Comparison of ENCODE assay signal across 1 cellular context in the genomic region with DNA sequence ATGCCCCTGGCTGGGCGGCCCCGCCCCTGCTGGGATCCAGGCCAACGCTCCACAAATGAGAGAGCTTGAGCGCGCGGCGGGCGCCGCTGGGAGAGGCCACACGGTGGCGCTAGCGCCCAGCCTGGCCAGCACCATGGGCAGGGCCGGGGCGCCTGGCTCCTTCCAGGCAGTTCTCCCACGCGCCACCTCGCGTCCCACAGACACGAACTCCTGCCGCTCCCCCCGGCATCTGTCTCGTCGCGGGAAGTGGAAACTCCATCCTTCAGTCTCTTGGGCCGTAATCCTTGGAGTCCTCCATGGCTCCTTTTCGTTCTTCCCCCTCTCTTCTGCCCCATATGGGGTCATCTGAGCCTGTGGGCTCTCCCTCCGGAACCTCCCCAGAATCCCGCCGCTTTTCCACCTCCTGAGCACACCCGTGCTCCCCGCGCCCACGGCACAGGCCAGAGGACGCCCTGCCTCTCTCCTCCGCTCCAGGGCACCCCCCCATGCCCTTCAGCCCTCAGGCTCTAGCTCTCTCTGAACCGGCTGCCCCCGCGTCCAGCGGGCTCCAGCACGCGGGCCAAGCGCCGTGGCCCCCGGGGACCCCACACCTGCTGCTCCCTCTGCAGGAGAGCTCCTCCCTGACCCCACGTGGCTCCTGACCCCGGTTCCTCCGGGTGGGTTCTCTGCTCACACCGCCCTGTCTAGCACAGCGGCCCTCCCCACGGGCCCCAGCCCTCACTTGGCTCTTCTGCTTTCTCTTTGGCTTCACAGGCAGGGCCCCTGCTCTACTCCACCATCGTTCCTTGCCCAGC.
TF ChIP-seq lines count a peak whose summit lies in the region.

No MANE protein-coding gene starts in this region.

TF ChIP-seq in WTC11, 78 proteins besides CTCF, POLR2A, EP300 and RAD21 (continued from another document):
- TF ChIP-seq, protein P1, sequence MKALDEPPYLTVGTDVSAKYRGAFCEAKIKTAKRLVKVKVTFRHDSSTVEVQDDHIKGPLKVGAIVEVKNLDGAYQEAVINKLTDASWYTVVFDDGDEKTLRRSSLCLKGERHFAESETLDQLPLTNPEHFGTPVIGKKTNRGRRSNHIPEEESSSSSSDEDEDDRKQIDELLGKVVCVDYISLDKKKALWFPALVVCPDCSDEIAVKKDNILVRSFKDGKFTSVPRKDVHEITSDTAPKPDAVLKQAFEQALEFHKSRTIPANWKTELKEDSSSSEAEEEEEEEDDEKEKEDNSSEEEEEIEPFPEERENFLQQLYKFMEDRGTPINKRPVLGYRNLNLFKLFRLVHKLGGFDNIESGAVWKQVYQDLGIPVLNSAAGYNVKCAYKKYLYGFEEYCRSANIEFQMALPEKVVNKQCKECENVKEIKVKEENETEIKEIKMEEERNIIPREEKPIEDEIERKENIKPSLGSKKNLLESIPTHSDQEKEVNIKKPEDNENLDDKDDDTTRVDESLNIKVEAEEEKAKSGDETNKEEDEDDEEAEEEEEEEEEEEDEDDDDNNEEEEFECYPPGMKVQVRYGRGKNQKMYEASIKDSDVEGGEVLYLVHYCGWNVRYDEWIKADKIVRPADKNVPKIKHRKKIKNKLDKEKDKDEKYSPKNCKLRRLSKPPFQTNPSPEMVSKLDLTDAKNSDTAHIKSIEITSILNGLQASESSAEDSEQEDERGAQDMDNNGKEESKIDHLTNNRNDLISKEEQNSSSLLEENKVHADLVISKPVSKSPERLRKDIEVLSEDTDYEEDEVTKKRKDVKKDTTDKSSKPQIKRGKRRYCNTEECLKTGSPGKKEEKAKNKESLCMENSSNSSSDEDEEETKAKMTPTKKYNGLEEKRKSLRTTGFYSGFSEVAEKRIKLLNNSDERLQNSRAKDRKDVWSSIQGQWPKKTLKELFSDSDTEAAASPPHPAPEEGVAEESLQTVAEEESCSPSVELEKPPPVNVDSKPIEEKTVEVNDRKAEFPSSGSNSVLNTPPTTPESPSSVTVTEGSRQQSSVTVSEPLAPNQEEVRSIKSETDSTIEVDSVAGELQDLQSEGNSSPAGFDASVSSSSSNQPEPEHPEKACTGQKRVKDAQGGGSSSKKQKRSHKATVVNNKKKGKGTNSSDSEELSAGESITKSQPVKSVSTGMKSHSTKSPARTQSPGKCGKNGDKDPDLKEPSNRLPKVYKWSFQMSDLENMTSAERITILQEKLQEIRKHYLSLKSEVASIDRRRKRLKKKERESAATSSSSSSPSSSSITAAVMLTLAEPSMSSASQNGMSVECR (CRISPR knock-in tag; IDR thresholded peaks at IDR 0.05; ENCODE audit: borderline replicate concordance), result 0 out of 2 replicates have a peak, but pooled peaks have one; percentile 57
- TF ChIP-seq ZNF396 (CRISPR knock-in tag; IDR thresholded peaks at IDR 0.05; ENCODE audit: borderline replicate concordance) (no peak), SP1 (CRISPR knock-in tag; conservative IDR thresholded peaks at IDR 0.05) (peak; percentile 51), FOXJ3 (CRISPR knock-in tag; IDR thresholded peaks at IDR 0.05; ENCODE audit: borderline replicate concordance) (no peak), ZNF263 (CRISPR knock-in tag; IDR thresholded peaks at IDR 0.05; ENCODE audit: low read depth) (no peak), ESRRA (CRISPR knock-in tag; IDR thresholded peaks at IDR 0.05; ENCODE audit: borderline replicate concordance) (no peak), ATF1 (CRISPR knock-in tag; IDR thresholded peaks at IDR 0.05) (no peak)
- TF ChIP-seq, protein P2, sequence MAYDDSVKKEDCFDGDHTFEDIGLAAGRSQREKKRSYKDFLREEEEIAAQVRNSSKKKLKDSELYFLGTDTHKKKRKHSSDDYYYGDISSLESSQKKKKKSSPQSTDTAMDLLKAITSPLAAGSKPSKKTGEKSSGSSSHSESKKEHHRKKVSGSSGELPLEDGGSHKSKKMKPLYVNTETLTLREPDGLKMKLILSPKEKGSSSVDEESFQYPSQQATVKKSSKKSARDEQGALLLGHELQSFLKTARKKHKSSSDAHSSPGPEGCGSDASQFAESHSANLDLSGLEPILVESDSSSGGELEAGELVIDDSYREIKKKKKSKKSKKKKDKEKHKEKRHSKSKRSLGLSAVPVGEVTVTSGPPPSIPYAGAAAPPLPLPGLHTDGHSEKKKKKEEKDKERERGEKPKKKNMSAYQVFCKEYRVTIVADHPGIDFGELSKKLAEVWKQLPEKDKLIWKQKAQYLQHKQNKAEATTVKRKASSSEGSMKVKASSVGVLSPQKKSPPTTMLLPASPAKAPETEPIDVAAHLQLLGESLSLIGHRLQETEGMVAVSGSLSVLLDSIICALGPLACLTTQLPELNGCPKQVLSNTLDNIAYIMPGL (CRISPR knock-in tag; IDR thresholded peaks at IDR 0.05), result peak; percentile 81; the same call in 1 of the 2 replicates
- TF ChIP-seq, protein P3, sequence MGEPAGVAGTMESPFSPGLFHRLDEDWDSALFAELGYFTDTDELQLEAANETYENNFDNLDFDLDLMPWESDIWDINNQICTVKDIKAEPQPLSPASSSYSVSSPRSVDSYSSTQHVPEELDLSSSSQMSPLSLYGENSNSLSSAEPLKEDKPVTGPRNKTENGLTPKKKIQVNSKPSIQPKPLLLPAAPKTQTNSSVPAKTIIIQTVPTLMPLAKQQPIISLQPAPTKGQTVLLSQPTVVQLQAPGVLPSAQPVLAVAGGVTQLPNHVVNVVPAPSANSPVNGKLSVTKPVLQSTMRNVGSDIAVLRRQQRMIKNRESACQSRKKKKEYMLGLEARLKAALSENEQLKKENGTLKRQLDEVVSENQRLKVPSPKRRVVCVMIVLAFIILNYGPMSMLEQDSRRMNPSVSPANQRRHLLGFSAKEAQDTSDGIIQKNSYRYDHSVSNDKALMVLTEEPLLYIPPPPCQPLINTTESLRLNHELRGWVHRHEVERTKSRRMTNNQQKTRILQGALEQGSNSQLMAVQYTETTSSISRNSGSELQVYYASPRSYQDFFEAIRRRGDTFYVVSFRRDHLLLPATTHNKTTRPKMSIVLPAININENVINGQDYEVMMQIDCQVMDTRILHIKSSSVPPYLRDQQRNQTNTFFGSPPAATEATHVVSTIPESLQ (CRISPR knock-in tag; IDR thresholded peaks at IDR 0.05), result no peak
- TF ChIP-seq, protein P4, sequence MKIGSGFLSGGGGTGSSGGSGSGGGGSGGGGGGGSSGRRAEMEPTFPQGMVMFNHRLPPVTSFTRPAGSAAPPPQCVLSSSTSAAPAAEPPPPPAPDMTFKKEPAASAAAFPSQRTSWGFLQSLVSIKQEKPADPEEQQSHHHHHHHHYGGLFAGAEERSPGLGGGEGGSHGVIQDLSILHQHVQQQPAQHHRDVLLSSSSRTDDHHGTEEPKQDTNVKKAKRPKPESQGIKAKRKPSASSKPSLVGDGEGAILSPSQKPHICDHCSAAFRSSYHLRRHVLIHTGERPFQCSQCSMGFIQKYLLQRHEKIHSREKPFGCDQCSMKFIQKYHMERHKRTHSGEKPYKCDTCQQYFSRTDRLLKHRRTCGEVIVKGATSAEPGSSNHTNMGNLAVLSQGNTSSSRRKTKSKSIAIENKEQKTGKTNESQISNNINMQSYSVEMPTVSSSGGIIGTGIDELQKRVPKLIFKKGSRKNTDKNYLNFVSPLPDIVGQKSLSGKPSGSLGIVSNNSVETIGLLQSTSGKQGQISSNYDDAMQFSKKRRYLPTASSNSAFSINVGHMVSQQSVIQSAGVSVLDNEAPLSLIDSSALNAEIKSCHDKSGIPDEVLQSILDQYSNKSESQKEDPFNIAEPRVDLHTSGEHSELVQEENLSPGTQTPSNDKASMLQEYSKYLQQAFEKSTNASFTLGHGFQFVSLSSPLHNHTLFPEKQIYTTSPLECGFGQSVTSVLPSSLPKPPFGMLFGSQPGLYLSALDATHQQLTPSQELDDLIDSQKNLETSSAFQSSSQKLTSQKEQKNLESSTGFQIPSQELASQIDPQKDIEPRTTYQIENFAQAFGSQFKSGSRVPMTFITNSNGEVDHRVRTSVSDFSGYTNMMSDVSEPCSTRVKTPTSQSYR (CRISPR knock-in tag; IDR thresholded peaks at IDR 0.05), result no peak
- TF ChIP-seq, protein P5, sequence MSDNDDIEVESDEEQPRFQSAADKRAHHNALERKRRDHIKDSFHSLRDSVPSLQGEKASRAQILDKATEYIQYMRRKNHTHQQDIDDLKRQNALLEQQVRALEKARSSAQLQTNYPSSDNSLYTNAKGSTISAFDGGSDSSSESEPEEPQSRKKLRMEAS (CRISPR knock-in tag; IDR thresholded peaks at IDR 0.05), result peak; percentile 44
- TF ChIP-seq, protein P6, sequence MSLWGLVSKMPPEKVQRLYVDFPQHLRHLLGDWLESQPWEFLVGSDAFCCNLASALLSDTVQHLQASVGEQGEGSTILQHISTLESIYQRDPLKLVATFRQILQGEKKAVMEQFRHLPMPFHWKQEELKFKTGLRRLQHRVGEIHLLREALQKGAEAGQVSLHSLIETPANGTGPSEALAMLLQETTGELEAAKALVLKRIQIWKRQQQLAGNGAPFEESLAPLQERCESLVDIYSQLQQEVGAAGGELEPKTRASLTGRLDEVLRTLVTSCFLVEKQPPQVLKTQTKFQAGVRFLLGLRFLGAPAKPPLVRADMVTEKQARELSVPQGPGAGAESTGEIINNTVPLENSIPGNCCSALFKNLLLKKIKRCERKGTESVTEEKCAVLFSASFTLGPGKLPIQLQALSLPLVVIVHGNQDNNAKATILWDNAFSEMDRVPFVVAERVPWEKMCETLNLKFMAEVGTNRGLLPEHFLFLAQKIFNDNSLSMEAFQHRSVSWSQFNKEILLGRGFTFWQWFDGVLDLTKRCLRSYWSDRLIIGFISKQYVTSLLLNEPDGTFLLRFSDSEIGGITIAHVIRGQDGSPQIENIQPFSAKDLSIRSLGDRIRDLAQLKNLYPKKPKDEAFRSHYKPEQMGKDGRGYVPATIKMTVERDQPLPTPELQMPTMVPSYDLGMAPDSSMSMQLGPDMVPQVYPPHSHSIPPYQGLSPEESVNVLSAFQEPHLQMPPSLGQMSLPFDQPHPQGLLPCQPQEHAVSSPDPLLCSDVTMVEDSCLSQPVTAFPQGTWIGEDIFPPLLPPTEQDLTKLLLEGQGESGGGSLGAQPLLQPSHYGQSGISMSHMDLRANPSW (CRISPR knock-in tag; conservative IDR thresholded peaks at IDR 0.05; ENCODE audit: low read depth), result no peak
- TF ChIP-seq, protein P7, sequence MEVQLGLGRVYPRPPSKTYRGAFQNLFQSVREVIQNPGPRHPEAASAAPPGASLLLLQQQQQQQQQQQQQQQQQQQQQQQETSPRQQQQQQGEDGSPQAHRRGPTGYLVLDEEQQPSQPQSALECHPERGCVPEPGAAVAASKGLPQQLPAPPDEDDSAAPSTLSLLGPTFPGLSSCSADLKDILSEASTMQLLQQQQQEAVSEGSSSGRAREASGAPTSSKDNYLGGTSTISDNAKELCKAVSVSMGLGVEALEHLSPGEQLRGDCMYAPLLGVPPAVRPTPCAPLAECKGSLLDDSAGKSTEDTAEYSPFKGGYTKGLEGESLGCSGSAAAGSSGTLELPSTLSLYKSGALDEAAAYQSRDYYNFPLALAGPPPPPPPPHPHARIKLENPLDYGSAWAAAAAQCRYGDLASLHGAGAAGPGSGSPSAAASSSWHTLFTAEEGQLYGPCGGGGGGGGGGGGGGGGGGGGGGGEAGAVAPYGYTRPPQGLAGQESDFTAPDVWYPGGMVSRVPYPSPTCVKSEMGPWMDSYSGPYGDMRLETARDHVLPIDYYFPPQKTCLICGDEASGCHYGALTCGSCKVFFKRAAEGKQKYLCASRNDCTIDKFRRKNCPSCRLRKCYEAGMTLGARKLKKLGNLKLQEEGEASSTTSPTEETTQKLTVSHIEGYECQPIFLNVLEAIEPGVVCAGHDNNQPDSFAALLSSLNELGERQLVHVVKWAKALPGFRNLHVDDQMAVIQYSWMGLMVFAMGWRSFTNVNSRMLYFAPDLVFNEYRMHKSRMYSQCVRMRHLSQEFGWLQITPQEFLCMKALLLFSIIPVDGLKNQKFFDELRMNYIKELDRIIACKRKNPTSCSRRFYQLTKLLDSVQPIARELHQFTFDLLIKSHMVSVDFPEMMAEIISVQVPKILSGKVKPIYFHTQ (CRISPR knock-in tag; IDR thresholded peaks at IDR 0.05), result no peak
TF ChIP-seq in WTC11: peak in this region for 4.
